In genomic region chr10:106535304-106535964, GRCh38 we compare ENCODE assay signal across 33 cellular contexts.
"Had no signal": no experiment of that assay in that cellular context is flagged by ENCODE, and none has a peak within 500 bp of the region (broad histone marks: within the 10 kb centered on the region; RNA-seq: fewer than 3 reads in every experiment).

No MANE protein-coding gene starts in this region.

- H3K36me3 ChIP-seq: esophagus muscularis mucosa, heart left ventricle, left ventricle myocardium inferior, pancreas, prostate gland, thyroid gland, upper lobe of left lung, vagina had no signal

- H3K9me3 ChIP-seq: esophagus muscularis mucosa, heart left ventricle, left ventricle myocardium inferior, mucosa of descending colon, pancreas, prostate gland, thyroid gland, upper lobe of left lung, vagina had no signal

- DNase-seq: activated CD4-positive, alpha-beta memory T cell treated with anti-CD3 and anti-CD28 coated beads, Interleukin-2, amount 10 ng/mL, durations not matched to agents 7 days and 5 days; activated CD4-positive, alpha-beta T cell treated with anti-CD3 and anti-CD28 coated beads for 1 hour; activated CD4-positive, alpha-beta T cell treated with anti-CD3 and anti-CD28 coated beads, Interleukin-2, amount 10 ng/mL, durations not matched to agents 7 days and 5 days; activated naive CD8-positive, alpha-beta T cell treated with anti-CD3 and anti-CD28 coated beads, Interleukin-2, amount 50 U/mL, for 24 hours; activated T-cell treated with anti-CD3 and anti-CD28 coated beads, Interleukin-2, amount 50 U/mL, for 4 hours; cerebellar nuclear complex; dorsolateral prefrontal cortex; effector memory CD4-positive, alpha-beta T cell; heart left ventricle; hypothalamus; islet precursor cell; left ventricle myocardium inferior; mucosa of descending colon; pancreas; retina; stimulated activated CD4-positive, alpha-beta T cell treated with anti-CD3 and anti-CD28 coated beads, Interleukin-12 subunit alpha, Interleukin-12 subunit beta, amount 100 ng/mL, for 4 hours; stimulated activated CD4-positive, alpha-beta T cell treated with anti-CD3 and anti-CD28 coated beads, Interleukin-4, amount 100 ng/mL, for 1 hour; stimulated activated naive CD8-positive, alpha-beta T cell treated with anti-CD3 and anti-CD28 coated beads, Interleukin-15, amount 100 ng/mL, for 72 hours; SW 1271; T1000; thyroid gland; upper lobe of left lung had no signal

- FAIRE-seq: endothelial cell of umbilical vein, pancreas had no signal

- H3K27me3 ChIP-seq: dorsolateral prefrontal cortex, esophagus muscularis mucosa, foreskin keratinocyte, pancreas, thyroid gland, upper lobe of left lung, vagina had no signal

- H3K4me1 ChIP-seq: esophagus muscularis mucosa, heart left ventricle, left ventricle myocardium inferior, pancreas, prostate gland, thyroid gland, upper lobe of left lung, vagina had no signal

- H3K27ac ChIP-seq: coronary artery, esophagus muscularis mucosa, foreskin keratinocyte, heart left ventricle, left ventricle myocardium inferior, pancreas, prostate gland, skin epidermis, thyroid gland, upper lobe of left lung, vagina had no signal

- H3K4me3 ChIP-seq: coronary artery, dorsolateral prefrontal cortex, esophagus muscularis mucosa, heart left ventricle, left ventricle myocardium inferior, lung, mucosa of descending colon, pancreas, prostate gland, skin epidermis, thyroid gland, upper lobe of left lung, vagina had no signal

- ATAC-seq: activated naive CD8-positive, alpha-beta T cell treated with anti-CD3 and anti-CD28 coated beads, Interleukin-2, amount 50 U/mL, for 24 hours; activated T-cell treated with anti-CD3 and anti-CD28 coated beads, Interleukin-2, amount 50 U/mL, for 4 hours; activated T-helper 17 cell treated with anti-CD3 and anti-CD28 coated beads, Interleukin-2, amount 50 U/mL, for 72 hours; foreskin keratinocyte; heart left ventricle; mucosa of descending colon; natural killer cell treated with Interleukin-12 subunit alpha and Interleukin-12 subunit beta and Interleukin-15 and Interleukin-18, amount 100 ng/mL, for 72 hours; pancreas; sciatic nerve; stimulated activated naive CD8-positive, alpha-beta T cell treated with anti-CD3 and anti-CD28 coated beads, Interleukin-15, amount 100 ng/mL, for 72 hours had no signal
